8 cellular contexts compared by ENCODE assay signal in genomic region chr4:185011408-185011807, GRCh38. TPM values are rescaled to one million over a fixed set of nuclear protein-coding genes. Genes with fewer than 3 reads are reported as not detected.
DNase-seq lines count a peak whose midpoint lies in the region; ATAC-seq and TF ChIP-seq lines count a peak whose summit lies in the region.
"Had no signal": no experiment of that assay in that cellular context is flagged by ENCODE, and none has a peak within 500 bp of the region (broad histone marks: within the 10 kb centered on the region; RNA-seq: fewer than 3 reads in every experiment).

No MANE protein-coding gene starts in this region.

- H3K4me3 Mint-ChIP-seq in activated CD4-positive, alpha-beta T cell treated with anti-CD3 and anti-CD28 coated beads, Interleukin-2, amount 10 ng/mL, durations not matched to agents 7 days and 5 days: no peak overlapping the region

- H3K27ac ChIP-seq in DND-41 (ENCODE audit: low read length) (no peak overlapping the region), lower lobe of right lung (no peak overlapping the region)
- H3K27ac ChIP-seq: skin epidermis had no signal

- H3K9me3 Mint-ChIP-seq in activated CD4-positive, alpha-beta T cell treated with anti-CD3 and anti-CD28 coated beads, Interleukin-2, amount 10 ng/mL, durations not matched to agents 7 days and 5 days: no peaks in the 10 kb centered on the region
- no peaks in the 10 kb centered on the region for H3K9me3 Mint-ChIP-seq in activated naive CD4-positive, alpha-beta T cell treated with anti-CD3 and anti-CD28 coated beads, Interleukin-2, amount 50 U/mL, for 72 hours

- no peaks in the 10 kb centered on the region for H3K36me3 ChIP-seq in DND-41 (ENCODE audit: insufficient read depth, low read length)
- no peaks in the 10 kb centered on the region for H3K36me3 ChIP-seq in lower lobe of right lung

- intact Hi-C loops in lower lobe of right lung (cut with DNase I): no loop called here

- DNase-seq in DND-41: peak; percentile 45
- DNase-seq in HFF-Myc (ENCODE audit: extremely low read depth, low read depth): no peak
- DNase-seq in activated CD4-positive, alpha-beta T cell treated with anti-CD3 and anti-CD28 coated beads, Interleukin-2, amount 10 ng/mL, durations not matched to agents 7 days and 5 days: peak; percentile 16
- DNase-seq in lower lobe of right lung: no peak
- DNase-seq in activated naive CD4-positive, alpha-beta T cell treated with anti-CD3 and anti-CD28 coated beads, Interleukin-2, amount 50 U/mL, for 72 hours (ENCODE audit: low spot score in 2 of 2): no peak

- ATAC-seq in DND-41 (ENCODE audit: insufficient read depth, low read depth): peak; percentile 89
- peak in 1 of 2 donors; percentile 44 for ATAC-seq in lower lobe of right lung
- no peak for ATAC-seq in esophagus mucosa
- no peak for ATAC-seq in HG02938 (IDR thresholded peaks at IDR 0.05; ENCODE audit: unreplicated experiment)
- no peak for ATAC-seq in activated naive CD4-positive, alpha-beta T cell treated with anti-CD3 and anti-CD28 coated beads, Interleukin-2, amount 50 U/mL, for 72 hours

- no peaks in the 10 kb centered on the region for H3K36me3 Mint-ChIP-seq in activated CD4-positive, alpha-beta T cell treated with anti-CD3 and anti-CD28 coated beads, Interleukin-2, amount 10 ng/mL, durations not matched to agents 7 days and 5 days (ENCODE audit: low read depth)
- no peaks in the 10 kb centered on the region for H3K36me3 Mint-ChIP-seq in activated naive CD4-positive, alpha-beta T cell treated with anti-CD3 and anti-CD28 coated beads, Interleukin-2, amount 50 U/mL, for 72 hours

- no peak overlapping the region for H2AFZ ChIP-seq in DND-41 (ENCODE audit: low read depth, low read length)

- no peaks in the 10 kb centered on the region for H3K4me1 Mint-ChIP-seq in activated CD4-positive, alpha-beta T cell treated with anti-CD3 and anti-CD28 coated beads, Interleukin-2, amount 10 ng/mL, durations not matched to agents 7 days and 5 days

- H3K4me1 ChIP-seq in DND-41 (ENCODE audit: insufficient read depth, low read length) (no peaks in the 10 kb centered on the region), lower lobe of right lung (no peaks in the 10 kb centered on the region)

- no peaks in the 10 kb centered on the region for H3K9me3 ChIP-seq in DND-41 (ENCODE audit: insufficient read depth, low read length, severe bottlenecking)
- no peaks in the 10 kb centered on the region for H3K9me3 ChIP-seq in lower lobe of right lung

- no peaks in the 10 kb centered on the region for H4K20me1 ChIP-seq in DND-41 (ENCODE audit: insufficient read depth, low read length)

- peaks cover 77% of the 10 kb centered on the region for H3K27me3 Mint-ChIP-seq in activated CD4-positive, alpha-beta T cell treated with anti-CD3 and anti-CD28 coated beads, Interleukin-2, amount 10 ng/mL, durations not matched to agents 7 days and 5 days

- no peak overlapping the region for H3K9ac ChIP-seq in DND-41 (ENCODE audit: low read depth, low read length)

- no peak overlapping the region for H3K4me2 ChIP-seq in DND-41 (ENCODE audit: insufficient read depth, low read length)

- H3K4me3 ChIP-seq in DND-41 (ENCODE audit: low read depth in 1 of 2, low read length in 2 of 2) (no peak overlapping the region), HFF-Myc (replicated peaks; ENCODE audit: low read depth, low read length) (no peak overlapping the region), lower lobe of right lung (no peak overlapping the region)
- H3K4me3 ChIP-seq: skin epidermis had no signal

- no peaks in the 10 kb centered on the region for H3K27me3 ChIP-seq in DND-41 (ENCODE audit: insufficient read depth, low read length, poor library complexity)
- H3K27me3 ChIP-seq in lower lobe of right lung (ENCODE audit: low read depth): peaks cover 73% of the 10 kb centered on the region

- POLR2A ChIA-PET in activated CD4-positive, alpha-beta T cell treated with anti-CD3 and anti-CD28 coated beads, Interleukin-2, amount 10 ng/mL, durations not matched to agents 7 days and 5 days (lab: Charles Lee): no interaction called here

- H3K27ac Mint-ChIP-seq in activated CD4-positive, alpha-beta T cell treated with anti-CD3 and anti-CD28 coated beads, Interleukin-2, amount 10 ng/mL, durations not matched to agents 7 days and 5 days: no peak overlapping the region
- H3K27ac Mint-ChIP-seq in activated naive CD4-positive, alpha-beta T cell treated with anti-CD3 and anti-CD28 coated beads, Interleukin-2, amount 50 U/mL, for 72 hours: no peak overlapping the region

- TF ChIP-seq CTCF in DND-41 (IDR thresholded peaks at IDR 0.05; ENCODE audit: borderline replicate concordance, extremely low read depth, low read length, poor library complexity, severe bottlenecking): peak; percentile 73
- peak; percentile 66 for TF ChIP-seq CTCF in HFF-Myc (IDR thresholded peaks at IDR 0.05; ENCODE audit: low read depth, low read length, missing control alignments)
- peak; percentile 24 for TF ChIP-seq CTCF in lower lobe of right lung (IDR thresholded peaks at IDR 0.05)

- CTCF ChIA-PET in activated CD4-positive, alpha-beta T cell treated with anti-CD3 and anti-CD28 coated beads, Interleukin-2, amount 10 ng/mL, durations not matched to agents 7 days and 5 days (lab: Charles Lee): no interaction called here

- H3K79me2 ChIP-seq in DND-41 (ENCODE audit: insufficient read depth, low read length): no peaks in the 10 kb centered on the region

RNA-seq across cellular contexts. Expression of gene HELT, which starts 6.9 kb away (rescaled TPM):
- total RNA-seq in activated CD4-positive, alpha-beta T cell treated with anti-CD3 and anti-CD28 coated beads, Interleukin-2, amount 10 ng/mL, durations not matched to agents 7 days and 5 days: not detected
- 0.97 TPM for total RNA-seq in lower lobe of right lung
- not detected for total RNA-seq in esophagus mucosa
- total RNA-seq in activated naive CD4-positive, alpha-beta T cell treated with anti-CD3 and anti-CD28 coated beads, Interleukin-2, amount 50 U/mL, for 72 hours: not detected

Comparison
In these comparisons a context has a peak if more than half of its experiments do, and no peak if none do; other contexts are left out.
1. DNase-seq: peak in DND-41 (single experiment) and activated CD4-positive, alpha-beta T cell treated with anti-CD3 and anti-CD28 coated beads, Interleukin-2, amount 10 ng/mL, durations not matched to agents 7 days and 5 days (single experiment); none in HFF-Myc (single experiment), lower lobe of right lung (single experiment) and activated naive CD4-positive, alpha-beta T cell treated with anti-CD3 and anti-CD28 coated beads, Interleukin-2, amount 50 U/mL, for 72 hours (0 of 2).
2. Peak in every context shown above with its lines, with median percentiles within 50 percentile points of each other: CTCF ChIP-seq.